In the genomic region with DNA sequence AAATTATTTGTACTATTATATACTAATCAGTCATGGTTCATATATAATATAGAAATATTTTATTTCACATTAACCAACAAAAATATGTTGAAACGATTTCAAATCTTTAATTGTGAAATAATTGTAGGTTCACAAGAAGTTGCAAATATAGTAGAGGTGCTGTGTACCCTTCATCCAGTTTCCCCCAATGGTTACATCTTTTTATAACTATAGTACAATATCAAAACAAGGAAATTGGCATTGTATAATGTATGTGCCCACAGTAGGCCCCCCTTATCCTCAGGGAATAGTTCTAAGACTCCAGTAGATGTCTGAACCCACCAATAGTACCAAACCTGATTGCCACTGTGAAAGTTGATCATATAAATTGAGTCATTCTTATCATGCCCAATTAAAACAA, we compare ENCODE assay signal across 12 cellular contexts. TPM values are rescaled to one million over a fixed set of nuclear protein-coding genes. Genes with fewer than 3 reads are reported as not detected.
"Had no signal": no experiment of that assay in that cellular context is flagged by ENCODE, and none has a peak within 500 bp of the region (broad histone marks: within the 10 kb centered on the region; RNA-seq: fewer than 3 reads in every experiment).

No MANE protein-coding gene starts in this region.

- H3K36me3 ChIP-seq: HAP-1 had no signal

- H3K4me2 ChIP-seq: KMS-11 had no signal

- H3K4me3 ChIP-seq: GM23248, HAP-1 had no signal

- H3K4me1 ChIP-seq: HAP-1 had no signal

- ATAC-seq: HCT116, HepG2 had no signal

- H3K27ac ChIP-seq: GM23248, HL-60, KMS-11 had no signal

- H3K4me1 Mint-ChIP-seq: IgD-negative memory B cell had no signal

- H3K9ac ChIP-seq: GM23248, KMS-11 had no signal

- H3K9me3 ChIP-seq: HAP-1 had no signal

- DNase-seq: GOT3, H7, KBM-7 had no signal

- H3K4me3 Mint-ChIP-seq: IgD-negative memory B cell had no signal

- H2AFZ ChIP-seq: GM23248 had no signal

RNA-seq across cellular contexts. Expression of a gene that starts 16.5 kb away (rescaled TPM):
- total RNA-seq: GM23248, H4, H7, HepG2, HT1080 had no signal
